ENCODE assay signal across 24 cellular contexts in the genomic region with DNA sequence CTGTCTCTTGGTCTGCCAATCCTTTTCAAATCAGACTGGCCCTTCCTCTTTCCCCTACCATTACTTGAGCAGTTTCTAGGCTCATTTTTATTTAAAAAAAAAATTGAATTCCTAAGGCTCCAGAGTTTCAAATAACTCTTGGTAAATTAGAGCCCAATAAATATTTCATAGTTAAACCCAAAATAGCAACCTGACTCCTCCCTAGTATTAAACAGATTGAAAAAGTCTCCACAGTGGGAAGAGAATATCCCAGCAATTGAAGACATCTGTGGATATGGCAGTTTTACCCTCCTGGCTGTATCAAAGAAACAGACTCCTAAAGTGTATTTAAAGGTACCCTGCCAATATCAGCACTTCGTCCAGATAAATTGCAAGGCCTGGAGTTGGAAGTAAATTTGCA. TPM values are rescaled to one million over a fixed set of nuclear protein-coding genes. Genes with fewer than 3 reads are reported as not detected.
"Had no signal": no experiment of that assay in that cellular context is flagged by ENCODE, and none has a peak within 500 bp of the region (broad histone marks: within the 10 kb centered on the region; RNA-seq: fewer than 3 reads in every experiment).

No MANE protein-coding gene starts in this region.

- H3K4me1 ChIP-seq: esophagus muscularis mucosa, left ventricle myocardium inferior, lower lobe of right lung, parathyroid adenoma, prostate gland, spleen had no signal

- H3K4me3 ChIP-seq: dorsolateral prefrontal cortex, esophagus muscularis mucosa, gastroesophageal sphincter, left ventricle myocardium inferior, lower lobe of right lung, prostate gland, right lobe of liver, spleen, stomach had no signal

- DNase-seq: cortex of kidney; dorsolateral prefrontal cortex; effector CD8-positive, alpha-beta T cell; glutamatergic neuron; immature natural killer cell; left cardiac atrium; left ventricle myocardium inferior; lower lobe of right lung; naive B cell; nephron progenitor cell; retina; spleen; stimulated activated CD4-positive, alpha-beta T cell treated with anti-CD3 and anti-CD28 coated beads, Interleukin-15, amount 100 ng/mL, for 24 hours; stimulated activated CD4-positive, alpha-beta T cell treated with anti-CD3 and anti-CD28 coated beads, Interleukin-1b, Interleukin-23, amount 100 ng/mL, for 48 hours; stimulated activated CD4-positive, alpha-beta T cell treated with anti-CD3 and anti-CD28 coated beads, Interleukin-4, amount 100 ng/mL, for 24 hours; stimulated activated naive B cell treated with anti-CD40 and anti-IgM and Interleukin-4, amounts not matched to agents 10 μg/mL and 1 μg/mL and 100 μg/mL, for 72 hours; stomach; trophoblast cell had no signal

- ATAC-seq: gastroesophageal sphincter; left cardiac atrium; lower lobe of right lung; stimulated activated naive B cell treated with anti-CD40 and anti-IgM and Interleukin-4, amounts not matched to agents 10 μg/mL and 1 μg/mL and 100 μg/mL, for 72 hours had no signal

- H3K27ac ChIP-seq: dorsolateral prefrontal cortex, epithelial cell of prostate, esophagus muscularis mucosa, gastroesophageal sphincter, left ventricle myocardium inferior, lower lobe of right lung, parathyroid adenoma, prostate gland, spleen, stomach had no signal

- H3K36me3 ChIP-seq: esophagus muscularis mucosa, gastroesophageal sphincter, left ventricle myocardium inferior, lower lobe of right lung, prostate gland, right lobe of liver, spleen, stomach had no signal

- H2AFZ ChIP-seq: parathyroid adenoma had no signal

- H3K27me3 ChIP-seq: dorsolateral prefrontal cortex, esophagus muscularis mucosa, gastroesophageal sphincter, right lobe of liver, spleen, stomach had no signal

- H3K9me3 ChIP-seq: esophagus muscularis mucosa, gastroesophageal sphincter, lower lobe of right lung, prostate gland, right lobe of liver, spleen, stomach had no signal

- H3K79me2 ChIP-seq: parathyroid adenoma had no signal

RNA-seq across cellular contexts. Expression of gene GDNF, which starts 52.7 kb away (rescaled TPM):
- total RNA-seq: lower lobe of right lung had no signal
- polyA plus RNA-seq: immature natural killer cell had no signal
